8 cellular contexts compared by ENCODE assay signal in genomic region chr7:15015545-15016314, GRCh38.
A peak's percentile ranks its signal among the peaks of the same experiment; 100 is the strongest.
DNase-seq lines count a peak whose midpoint lies in the region; ATAC-seq and TF ChIP-seq lines count a peak whose summit lies in the region.

No MANE protein-coding gene starts in this region.

- H3K4me1 ChIP-seq in adipocyte (ENCODE audit: control insufficient read depth, insufficient read depth, low read length) = no peaks in the 10 kb centered on the region
- H3K4me1 ChIP-seq in heart right ventricle = peaks cover 0 to 12% (median 0%) of the 10 kb centered on the region in 9 donors

- H3K27ac ChIP-seq in heart right ventricle = peak overlapping the region in 7 of 10 donors; percentile 1 to 77 (median 54)

- DNase-seq in DMS114 treated with DMSO at 0.1 percent for 48 hours (lab: John Stamatoyannopoulos, UW; ENCODE audit: unreplicated experiment) (peak; percentile 35), NCI-H2196 (lab: John Stamatoyannopoulos, UW; ENCODE audit: unreplicated experiment) (peak; percentile 82), adipocyte (ENCODE audit: low read depth) (peak; percentile 79), heart right ventricle (peak; percentile 8 to 23), retina (peak; percentile 70)
- no peak for DNase-seq in stimulated activated CD4-positive, alpha-beta T cell treated with anti-CD3 and anti-CD28 coated beads, Interleukin-4, amount 100 ng/mL, for 24 hours

- H3K36me3 ChIP-seq in adipocyte (ENCODE audit: control insufficient read depth, insufficient read depth, low read length, severe bottlenecking) (no peaks in the 10 kb centered on the region), heart right ventricle (no peaks in the 10 kb centered on the region)

- no peaks in the 10 kb centered on the region for H3K9me3 ChIP-seq in adipocyte (ENCODE audit: control insufficient read depth, low read length)
- H3K9me3 ChIP-seq in heart right ventricle = no peaks in the 10 kb centered on the region

- 16 to 17% methylated on average over 8 of the region's 8 CpGs for WGBS in heart right ventricle, 2 donors

- peak overlapping the region; percentile 20 for H3K4me3 ChIP-seq in adipocyte (ENCODE audit: low read length)
- peak overlapping the region in 7 of 10 donors; percentile 17 to 39 (median 34) for H3K4me3 ChIP-seq in heart right ventricle

- peak; percentile 93 for ATAC-seq in GM19455 (IDR thresholded peaks at IDR 0.05; ENCODE audit: unreplicated experiment)
- peak; percentile 95 for ATAC-seq in HG03439 (IDR thresholded peaks at IDR 0.05; ENCODE audit: unreplicated experiment)
- ATAC-seq in heart right ventricle = peak; percentile 81 to 94 (median 87)

- H3K9ac ChIP-seq in adipocyte (ENCODE audit: low read length) = no peak overlapping the region

- TF ChIP-seq CTCF in heart right ventricle (IDR thresholded peaks at IDR 0.05) = peak; percentile 56 to 83 (median 76)

- intact Hi-C loops in heart right ventricle (cut with DNase I) = loop anchor here (1.0 to 10.0 kb wide), 6 partner anchors 191 to 300 kb away; no protein-coding TSS in a partner anchor

- no peaks in the 10 kb centered on the region for H3K27me3 ChIP-seq in adipocyte (replicated peaks; ENCODE audit: control insufficient read depth, insufficient read depth, low read length)
- H3K27me3 ChIP-seq in heart right ventricle = no peaks in the 10 kb centered on the region
